ENCODE assay signal across 22 cellular contexts in genomic region chr9:32423371-32423770, GRCh38. TPM values are rescaled to one million over a fixed set of nuclear protein-coding genes. Genes with fewer than 3 reads are reported as not detected.
DNase-seq lines count a peak whose midpoint lies in the region; ATAC-seq, FAIRE-seq and TF ChIP-seq lines count a peak whose summit lies in the region.
"Had no signal": no experiment of that assay in that cellular context is flagged by ENCODE, and none has a peak within 500 bp of the region (broad histone marks: within the 10 kb centered on the region; RNA-seq: fewer than 3 reads in every experiment).

No MANE protein-coding gene starts in this region.

- no peaks in the 10 kb centered on the region for H3K9me3 Mint-ChIP-seq in nephron progenitor cell
- H3K9me3 Mint-ChIP-seq: activated CD4-positive, alpha-beta T cell treated with anti-CD3 and anti-CD28 coated beads, Interleukin-2, amount 10 ng/mL, durations not matched to agents 24 days and 14 days; natural killer cell; stimulated activated effector memory CD8-positive, alpha-beta T cell treated with anti-CD3 and anti-CD28 coated beads, Interleukin-12 subunit alpha, Interleukin-12 subunit beta, amount 100 ng/mL, for 72 hours had no signal

- TF ChIP-seq CTCF in epithelial cell of esophagus (IDR thresholded peaks at IDR 0.05; ENCODE audit: insufficient read depth, low read depth, low read length, missing control alignments), result no peak
- TF ChIP-seq CTCF in nephron progenitor cell (IDR thresholded peaks at IDR 0.05), result no peak

- H3K4me1 Mint-ChIP-seq in nephron progenitor cell, result peaks cover 6% of the 10 kb centered on the region
- H3K4me1 Mint-ChIP-seq: natural killer cell; stimulated activated effector memory CD8-positive, alpha-beta T cell treated with anti-CD3 and anti-CD28 coated beads, Interleukin-12 subunit alpha, Interleukin-12 subunit beta, amount 100 ng/mL, for 72 hours had no signal

- H3K27me3 Mint-ChIP-seq in nephron progenitor cell (ENCODE audit: low read depth, poor library complexity), result no peaks in the 10 kb centered on the region
- H3K27me3 Mint-ChIP-seq: activated CD4-positive, alpha-beta T cell treated with anti-CD3 and anti-CD28 coated beads, Interleukin-2, amount 10 ng/mL, durations not matched to agents 24 days and 14 days had no signal

- DNase-seq in ELR (ENCODE audit: low read depth) (peak; percentile 93), RCC 7860 (ENCODE audit: low spot score) (peak; percentile 68), epithelial cell of esophagus (ENCODE audit: low read depth) (peak; percentile 64), renal cortical epithelial cell (ENCODE audit: low read depth) (peak; percentile 86), nephron progenitor cell (no peak)
- DNase-seq: activated CD4-positive, alpha-beta T cell treated with anti-CD3 and anti-CD28 coated beads, Interleukin-2, amount 10 ng/mL, durations not matched to agents 24 days and 14 days; activated gamma-delta T cell treated with Interleukin-2 at 50 U/mL for 16 hours; aorta; C1 segment of cervical spinal cord; heart right ventricle; mesendoderm; MG63; natural killer cell; NCI-H146; stimulated activated CD4-positive, alpha-beta T cell treated with anti-CD3 and anti-CD28 coated beads, Interleukin-15, amount 100 ng/mL, for 24 hours; thyroid gland had no signal

- no peak overlapping the region for H3K27ac Mint-ChIP-seq in nephron progenitor cell
- H3K27ac Mint-ChIP-seq: activated CD4-positive, alpha-beta T cell treated with anti-CD3 and anti-CD28 coated beads, Interleukin-2, amount 10 ng/mL, durations not matched to agents 24 days and 14 days; natural killer cell; stimulated activated effector memory CD8-positive, alpha-beta T cell treated with anti-CD3 and anti-CD28 coated beads, Interleukin-12 subunit alpha, Interleukin-12 subunit beta, amount 100 ng/mL, for 72 hours had no signal

- H3K4me3 ChIP-seq in epithelial cell of esophagus (ENCODE audit: low read length), result no peak overlapping the region
- H3K4me3 ChIP-seq: heart right ventricle, MG63, prostate gland, thyroid gland had no signal

- peaks cover 58% of the 10 kb centered on the region for H3K36me3 Mint-ChIP-seq in nephron progenitor cell (ENCODE audit: low read depth)

- peak; percentile 63 for FAIRE-seq in RCC 7860 (lab: Jason Lieb, UNC)
- FAIRE-seq: islet of Langerhans had no signal

- H3K4me3 Mint-ChIP-seq in nephron progenitor cell, result no peak overlapping the region
- H3K4me3 Mint-ChIP-seq: activated CD4-positive, alpha-beta T cell treated with anti-CD3 and anti-CD28 coated beads, Interleukin-2, amount 10 ng/mL, durations not matched to agents 24 days and 14 days; natural killer cell; stimulated activated effector memory CD8-positive, alpha-beta T cell treated with anti-CD3 and anti-CD28 coated beads, Interleukin-12 subunit alpha, Interleukin-12 subunit beta, amount 100 ng/mL, for 72 hours had no signal

- ATAC-seq in GM21723 (IDR thresholded peaks at IDR 0.05; ENCODE audit: unreplicated experiment) (no peak), HG03045 (IDR thresholded peaks at IDR 0.05; ENCODE audit: unreplicated experiment) (no peak), HG02759 (IDR thresholded peaks at IDR 0.05; ENCODE audit: unreplicated experiment) (no peak)
- ATAC-seq: heart right ventricle; natural killer cell; stimulated activated effector memory CD8-positive, alpha-beta T cell treated with anti-CD3 and anti-CD28 coated beads, Interleukin-12 subunit alpha, Interleukin-12 subunit beta, amount 100 ng/mL, for 72 hours had no signal

RNA-seq across cellular contexts. Expression of gene ACO1, which starts 38.9 kb away (rescaled TPM):
- total RNA-seq in renal cortical epithelial cell, result 78.0 and 190 TPM in 2 replicates
